8 cellular contexts compared by ENCODE assay signal in the genomic region with DNA sequence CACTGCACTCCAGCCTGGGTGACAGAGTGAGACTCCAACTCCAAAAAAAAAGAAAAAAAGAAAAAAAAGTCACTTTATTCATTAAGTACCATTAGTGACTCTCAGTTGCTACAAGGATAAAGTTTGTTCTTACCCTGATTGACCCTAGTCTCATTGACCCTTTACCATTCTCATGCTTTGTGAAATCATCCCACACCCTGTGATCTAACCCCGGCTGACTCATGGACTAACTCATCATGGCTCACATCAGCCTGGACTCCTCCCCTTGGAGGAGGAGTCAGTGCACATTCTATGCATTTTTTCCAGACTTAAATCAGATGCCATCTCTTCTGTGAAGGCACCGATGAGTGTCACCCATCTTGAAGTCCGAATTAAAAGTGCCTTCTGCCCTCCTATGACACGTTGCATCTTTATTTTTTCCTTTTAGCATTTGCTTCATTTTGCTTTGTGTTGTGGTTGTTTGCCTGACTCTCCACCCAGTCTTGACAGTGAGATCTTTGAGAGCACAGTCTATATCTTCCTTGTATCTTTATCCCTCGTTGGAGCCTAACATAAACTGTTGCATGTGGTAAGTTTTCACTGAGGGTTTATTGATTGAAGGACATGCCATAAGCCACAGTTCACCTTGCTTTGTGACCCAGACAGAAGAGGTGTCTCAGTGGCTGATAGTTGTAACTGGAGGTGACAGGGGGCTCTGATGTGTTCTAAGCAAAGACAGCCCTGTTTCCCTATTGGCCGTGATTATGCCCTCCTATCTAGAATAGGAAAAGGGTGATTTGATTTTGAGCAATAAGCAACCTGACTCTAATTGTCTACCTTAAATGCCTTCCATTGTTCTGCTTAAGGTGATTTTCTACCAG.
DNase-seq lines count a peak whose midpoint lies in the region; ATAC-seq, FAIRE-seq and TF ChIP-seq lines count a peak whose summit lies in the region.

No MANE protein-coding gene starts in this region.

- H3K4me3 Mint-ChIP-seq in naive thymus-derived CD8-positive, alpha-beta T cell = peak overlapping the region in 2 of 10 donors; percentile 1 to 7

- H3K27me3 Mint-ChIP-seq in naive thymus-derived CD8-positive, alpha-beta T cell = no peaks in the 10 kb centered on the region

- TF ChIP-seq CTCF in mammary epithelial cell (conservative IDR thresholded peaks at IDR 0.05 in 1 of 2, IDR thresholded peaks at IDR 0.05 in 1 of 2; ENCODE audit: extremely low read depth in 1 of 2, insufficient read depth in 1 of 2, low read depth in 1 of 2, low read length in 2 of 2) (no peak), D721Med (IDR thresholded peaks at IDR 0.05; ENCODE audit: insufficient read depth, missing control alignments) (no peak)

- no peak for FAIRE-seq in D721Med (lab: Jason Lieb, UNC)

- peak; percentile 9 for ATAC-seq in HG02973 (IDR thresholded peaks at IDR 0.05; ENCODE audit: unreplicated experiment)
- peak in 1 of 2 donors; percentile 14 for ATAC-seq in naive thymus-derived CD8-positive, alpha-beta T cell
- no peak for ATAC-seq in HG02763 (IDR thresholded peaks at IDR 0.05; ENCODE audit: unreplicated experiment)

- H3K79me2 ChIP-seq in mammary epithelial cell (ENCODE audit: insufficient read depth, low read length) = peaks cover 70% of the 10 kb centered on the region

- H3K4me1 Mint-ChIP-seq in naive thymus-derived CD8-positive, alpha-beta T cell = peaks cover 11 to 26% (median 19%) of the 10 kb centered on the region in 4 donors

- peaks cover 3% of the 10 kb centered on the region for H3K36me3 ChIP-seq in mammary epithelial cell (ENCODE audit: insufficient read depth, low read length)

- intact Hi-C loops in mammary epithelial cell (cut with micrococcal nuclease) = loop anchor here (1.0 to 5.0 kb wide), 2 partner anchors 54 to 73 kb away; no protein-coding TSS in a partner anchor

- peak; percentile 91 for DNase-seq in COLO829 (ENCODE audit: low spot score)
- peak; percentile 91 for DNase-seq in SK-MEL-5 (ENCODE audit: low read depth, low spot score)
- DNase-seq in mammary epithelial cell = peak; percentile 96
- DNase-seq in naive thymus-derived CD8-positive, alpha-beta T cell = no peak
- no peak for DNase-seq in epidermal melanocyte (ENCODE audit: insufficient read length, low spot score)
- DNase-seq in D721Med (ENCODE audit: insufficient read length, low spot score) = no peak

- CTCF ChIA-PET in mammary epithelial cell (lab: Charles Lee; ENCODE audit: low non-redundant PET) = interaction anchor here (0.7 kb wide), 1 partner anchor 64 kb away, joined by 3 read pairs; no protein-coding TSS in a partner anchor

- in situ Hi-C loops in SK-MEL-5 (cut with HindIII; ENCODE audit: low pct_unique_long_range_greater_than_20kb, low sequenced_read_pairs) = no loop called here
- in situ Hi-C loops in mammary epithelial cell (cut with MboI; ENCODE audit: low sequenced_read_pairs in 2 of 2) = no loop called here

- peaks cover 0 to 10% (median 2%) of the 10 kb centered on the region in 3 donors for H3K36me3 Mint-ChIP-seq in naive thymus-derived CD8-positive, alpha-beta T cell

- peak overlapping the region; percentile 44 for H2AFZ ChIP-seq in mammary epithelial cell (ENCODE audit: low read depth, low read length)

- WGBS in mammary epithelial cell (ENCODE audit: low coverage, missing lambda C conversion rate) = 10% methylated on average over 6 of the region's 6 CpGs

- no peaks in the 10 kb centered on the region for H4K20me1 ChIP-seq in mammary epithelial cell (ENCODE audit: insufficient read depth, low read length)

- peak overlapping the region; percentile 70 for H3K9ac ChIP-seq in mammary epithelial cell (ENCODE audit: insufficient read depth, low read length)

- POLR2A ChIA-PET in naive thymus-derived CD8-positive, alpha-beta T cell (lab: Charles Lee) = no interaction called here

- H3K9me3 Mint-ChIP-seq in naive thymus-derived CD8-positive, alpha-beta T cell = no peaks in the 10 kb centered on the region

- H3K27ac Mint-ChIP-seq in naive thymus-derived CD8-positive, alpha-beta T cell = peak overlapping the region in 7 of 10 donors; percentile 0 to 40 (median 29)

- dilution Hi-C loops in mammary epithelial cell (cut with HindIII; ENCODE audit: low sequenced_read_pairs) = no loop called here

- TSS peak; percentile 90 for BruUV-seq in mammary epithelial cell (replicated peaks; lab: Mats Ljungman, UMichigan)

- H3K27ac ChIP-seq in mammary epithelial cell (ENCODE audit: insufficient read depth, low read depth, low read length) = peak overlapping the region; percentile 94

- H3K4me1 ChIP-seq in mammary epithelial cell (ENCODE audit: insufficient read depth, low read length) = peaks cover 28% of the 10 kb centered on the region

- H3K4me2 ChIP-seq in mammary epithelial cell (ENCODE audit: insufficient read depth, low read depth, low read length) = peak overlapping the region; percentile 72

- peak overlapping the region in 2 of 3 experiments; percentile 3 to 28 for H3K4me3 ChIP-seq in mammary epithelial cell (replicated peaks in 1 of 3; ENCODE audit: insufficient read depth in 1 of 3, low read depth in 2 of 3, low read length in 3 of 3)

- no peaks in the 10 kb centered on the region for H3K9me3 ChIP-seq in mammary epithelial cell (replicated peaks; ENCODE audit: insufficient read depth, low read length)

- no peaks in the 10 kb centered on the region for H3K27me3 ChIP-seq in mammary epithelial cell (ENCODE audit: insufficient read depth, low read length)

Comparison
In these comparisons a context has a peak if more than half of its experiments do, and no peak if none do; other contexts are left out.
1. DNase-seq: peak in COLO829 (single experiment), SK-MEL-5 (single experiment) and mammary epithelial cell (single experiment); none in naive thymus-derived CD8-positive, alpha-beta T cell (0 of 10), epidermal melanocyte (single experiment) and D721Med (single experiment).